9 cellular contexts compared by ENCODE assay signal in genomic region chr17:81518785-81519283, GRCh38. TPM values are rescaled to one million over a fixed set of nuclear protein-coding genes. Genes with fewer than 3 reads are reported as not detected.
A peak's percentile ranks its signal among the peaks of the same experiment; 100 is the strongest.
DNase-seq lines count a peak whose midpoint lies in the region; ATAC-seq, FAIRE-seq and TF ChIP-seq lines count a peak whose summit lies in the region.
"Had no signal": no experiment of that assay in that cellular context is flagged by ENCODE, and none has a peak within 500 bp of the region (broad histone marks: within the 10 kb centered on the region; RNA-seq: fewer than 3 reads in every experiment).

No MANE protein-coding gene starts in this region.

- ATAC-seq in HG03565 (IDR thresholded peaks at IDR 0.05; ENCODE audit: unreplicated experiment) = no peak
- ATAC-seq in HG03175 (IDR thresholded peaks at IDR 0.05; ENCODE audit: unreplicated experiment) = no peak

- CTCF ChIA-PET in Caco-2 (lab: Charles Lee) = interaction anchor here (0.5 to 1.6 kb wide), 13 partner anchors 15 to 296 kb away, joined by 3 to 7 read pairs (median 4); partner anchors contain the start of genes BAHCC1 and CEP131

- H3K27ac ChIP-seq in HUES6 (ENCODE audit: low read depth, low read length) (peak overlapping the region; percentile 37; the same call in 1 of the 2 replicates), kidney (ENCODE audit: low read depth in 2 of 2, low read length in 2 of 2) (peak overlapping the region; percentile 47 to 63), thymus (ENCODE audit: low read depth) (peak overlapping the region; percentile 60)

- H3K36me3 ChIP-seq in Caco-2 (ENCODE audit: control insufficient read depth, insufficient read depth, low read length) = peaks cover 5% of the 10 kb centered on the region; the same call in 1 of the 2 replicates
- H3K36me3 ChIP-seq in HUES6 (ENCODE audit: control insufficient read depth, insufficient read depth, low read length) = no peaks in the 10 kb centered on the region
- no peaks in the 10 kb centered on the region for H3K36me3 ChIP-seq in kidney (ENCODE audit: control insufficient read depth in 1 of 2, insufficient read depth in 2 of 2, low read length in 2 of 2)
- no peaks in the 10 kb centered on the region for H3K36me3 ChIP-seq in thymus (ENCODE audit: control insufficient read depth, insufficient read depth)

- FAIRE-seq in kidney (lab: Jason Lieb, UNC) = no peak

- DNase-seq in Caco-2 (peak; percentile 67 to 73), astrocyte of the spinal cord (ENCODE audit: low read depth, low spot score) (no peak), kidney (peak; percentile 85), SW 1271 (lab: John Stamatoyannopoulos, UW) (no peak)

- H3K4me1 ChIP-seq in Caco-2 (peaks cover 33% of the 10 kb centered on the region), HUES6 (ENCODE audit: control insufficient read depth, insufficient read depth, low read length) (peaks cover 50% of the 10 kb centered on the region), kidney (ENCODE audit: control insufficient read depth in 1 of 2, insufficient read depth in 1 of 2, low read depth in 1 of 2, low read length in 2 of 2) (peaks cover 0 to 42% of the 10 kb centered on the region in 2 donors), thymus (ENCODE audit: control insufficient read depth, insufficient read depth, low read length) (peaks cover 9% of the 10 kb centered on the region)

- no TSS peak for BruUV-seq in Caco-2 (replicated peaks; lab: Mats Ljungman, UMichigan)

- in situ Hi-C loops in astrocyte of the spinal cord (cut with HindIII; ENCODE audit: low sequenced_read_pairs) = loop anchor here (10.0 kb wide), 1 partner anchor 114 kb away; no protein-coding TSS in a partner anchor

- H3K36me3 Mint-ChIP-seq in Caco-2 (ENCODE audit: insufficient read depth, unreplicated experiment) = peaks cover 39% of the 10 kb centered on the region

- H3K4me3 ChIP-seq in Caco-2 (ENCODE audit: low read depth, low read length) (peak overlapping the region; percentile 74), HUES6 (ENCODE audit: low read depth, low read length) (peak overlapping the region; percentile 63), astrocyte of the spinal cord (ENCODE audit: low read depth, low read length) (peak overlapping the region; percentile 22), kidney (ENCODE audit: low read length in 2 of 2) (peak overlapping the region; percentile 10 to 46), thymus (ENCODE audit: low read length) (peak overlapping the region; percentile 44)

- H3K27ac Mint-ChIP-seq in Caco-2 (ENCODE audit: unreplicated experiment) = peak overlapping the region; percentile 58

- no peaks in the 10 kb centered on the region for H3K27me3 ChIP-seq in Caco-2 (replicated peaks; ENCODE audit: control insufficient read depth, insufficient read depth, low read length)
- H3K27me3 ChIP-seq in HUES6 (ENCODE audit: control insufficient read depth, insufficient read depth, low read length) = peaks cover 36% of the 10 kb centered on the region
- H3K27me3 ChIP-seq in thymus (ENCODE audit: control insufficient read depth, insufficient read depth) = peaks cover 32% of the 10 kb centered on the region

- H3K4me1 Mint-ChIP-seq in Caco-2 (ENCODE audit: low read depth, unreplicated experiment) = peaks cover 20% of the 10 kb centered on the region

- H3K9me3 ChIP-seq in Caco-2 (no peaks in the 10 kb centered on the region), HUES6 (ENCODE audit: control insufficient read depth, insufficient read depth, low read depth, low read length) (no peaks in the 10 kb centered on the region), kidney (ENCODE audit: control insufficient read depth in 1 of 2, low read length in 2 of 2) (no peaks in the 10 kb centered on the region), thymus (ENCODE audit: control insufficient read depth) (no peaks in the 10 kb centered on the region)

- H3K9ac ChIP-seq in HUES6 (ENCODE audit: low read length) = peak overlapping the region; percentile 75
- peak overlapping the region in 1 of 2 donors; percentile 26 for H3K9ac ChIP-seq in kidney (ENCODE audit: low read length in 2 of 2)

- TF ChIP-seq CTCF in Caco-2 (IDR thresholded peaks at IDR 0.05; ENCODE audit: insufficient read depth in 1 of 2, low read depth in 1 of 2, low read length in 1 of 2, severe bottlenecking in 1 of 2, unreplicated experiment in 1 of 2) = no peak
- no peak for TF ChIP-seq CTCF in astrocyte of the spinal cord (IDR thresholded peaks at IDR 0.05; ENCODE audit: low read depth, low read length)
- TF ChIP-seq CTCF in kidney (IDR thresholded peaks at IDR 0.05; ENCODE audit: borderline replicate concordance, extremely low read depth, insufficient read depth) = no peak

- no peaks in the 10 kb centered on the region for H3K27me3 Mint-ChIP-seq in Caco-2 (ENCODE audit: insufficient read depth, unreplicated experiment)

- intact Hi-C loops in Caco-2 (cut with micrococcal nuclease; ENCODE audit: unreplicated experiment) (loop anchor here (1.0 to 10.0 kb wide), 3 partner anchors 34 to 124 kb away; partner anchors contain the start of gene BAHCC1), kidney (cut with DNase I) (no loop called here)

- 5% methylated on average over 47 of the region's 47 CpGs for WGBS in thymus

- POLR2A ChIA-PET in Caco-2 (lab: Charles Lee) = interaction anchor here (0.7 to 1.8 kb wide), 4 partner anchors 8 to 226 kb away, joined by 4 to 6 read pairs (median 4); no protein-coding TSS in a partner anchor

- H3K9me3 Mint-ChIP-seq in Caco-2 (ENCODE audit: unreplicated experiment) = no peaks in the 10 kb centered on the region

- peak overlapping the region; percentile 77 for H3K4me3 Mint-ChIP-seq in Caco-2 (ENCODE audit: unreplicated experiment)

RNA-seq across cellular contexts. Expression of gene ACTG1, which starts 6.2 kb away (rescaled TPM):
- total RNA-seq in Caco-2 (2022) = 1,436 and 1,933 TPM in 2 replicates
- total RNA-seq in kidney = 2,632 TPM
- 1,350 TPM for polyA plus RNA-seq in kidney (ENCODE audit: insufficient read depth, low read depth, low replicate concordance)
- 2,739 TPM for polyA plus RNA-seq in thymus

RNA-seq across cellular contexts. Expression of gene FSCN2, which starts 9.3 kb away (rescaled TPM):
- total RNA-seq in Caco-2 (2022) = 2.1 and 2.9 TPM in 2 replicates
- 3.8 TPM for total RNA-seq in kidney
- 0.26 TPM for polyA plus RNA-seq in kidney (ENCODE audit: insufficient read depth, low read depth, low replicate concordance)
- 0.87 TPM for polyA plus RNA-seq in thymus
- total RNA-seq: RPMI7951 had no signal

RNA-seq across cellular contexts. Expression of gene FAAP100, which starts 33.3 kb away (rescaled TPM):
- total RNA-seq in Caco-2 (2022) (38.5 and 42.2 TPM in 2 replicates), kidney (28.6 TPM)
- polyA plus RNA-seq in kidney (ENCODE audit: insufficient read depth, low read depth, low replicate concordance) (13.2 TPM), thymus (43.9 TPM)

Comparison
In these comparisons a context has a peak if more than half of its experiments do, and no peak if none do; other contexts are left out.
1. DNase-seq: peak in Caco-2 (2 of 2) and kidney (single experiment); none in astrocyte of the spinal cord (single experiment) and SW 1271 (0 of 2).
2. H3K4me3 ChIP-seq: peak in every context shown above with its lines; median percentile 74 in Caco-2; 63 in HUES6; 44 in thymus; 28 in kidney; 22 in astrocyte of the spinal cord.
3. Peak in every context shown above with its lines, with median percentiles within 50 percentile points of each other: H3K27ac ChIP-seq.